Comparison of ENCODE assay signal across 9 cellular contexts in genomic region chrX:139759637-139760036, GRCh38. TPM values are rescaled to one million over a fixed set of nuclear protein-coding genes. Genes with fewer than 3 reads are reported as not detected.
DNase-seq lines count a peak whose midpoint lies in the region; ATAC-seq, FAIRE-seq and TF ChIP-seq lines count a peak whose summit lies in the region.
"Had no signal": no experiment of that assay in that cellular context is flagged by ENCODE, and none has a peak within 500 bp of the region (broad histone marks: within the 10 kb centered on the region; RNA-seq: fewer than 3 reads in every experiment).

No MANE protein-coding gene starts in this region.

- H3K36me3 ChIP-seq in astrocyte (ENCODE audit: insufficient read depth, low read length): no peaks in the 10 kb centered on the region
- H3K36me3 ChIP-seq in mesenchymal stem cell (ENCODE audit: control insufficient read depth in 1 of 2, insufficient read depth in 2 of 2, low read depth in 1 of 2, low read length in 2 of 2): peaks cover 0 to 8% of the 10 kb centered on the region in 2 experiments

- peaks cover 1% of the 10 kb centered on the region for H3K79me1 ChIP-seq in mesenchymal stem cell (replicated peaks; ENCODE audit: low read length, poor library complexity, severe bottlenecking)

- H3K27ac Mint-ChIP-seq in astrocyte (ENCODE audit: unreplicated experiment): no peak overlapping the region

- H3K36me3 Mint-ChIP-seq in astrocyte (ENCODE audit: low read depth, unreplicated experiment): peaks cover 2% of the 10 kb centered on the region

- no peak overlapping the region for H2BK5ac ChIP-seq in mesenchymal stem cell (ENCODE audit: low read depth, low read length, poor library complexity, severe bottlenecking)

- TF ChIP-seq POLR2A in lower leg skin (IDR thresholded peaks at IDR 0.05): no peak

- H4K8ac ChIP-seq in mesenchymal stem cell (ENCODE audit: low read length): no peak overlapping the region

- no peak overlapping the region for H3K23ac ChIP-seq in mesenchymal stem cell (ENCODE audit: low read length in 2 of 2)

- peak; percentile 54 for ATAC-seq in HG03159 (IDR thresholded peaks at IDR 0.05; ENCODE audit: unreplicated experiment)
- ATAC-seq in HG02571 (IDR thresholded peaks at IDR 0.05; ENCODE audit: unreplicated experiment): no peak
- no peak for ATAC-seq in GM19035 (IDR thresholded peaks at IDR 0.05; ENCODE audit: unreplicated experiment)

- no peak overlapping the region for H2BK12ac ChIP-seq in mesenchymal stem cell (ENCODE audit: low read length in 2 of 2)

- H3K4me1 Mint-ChIP-seq in astrocyte (ENCODE audit: low read depth, unreplicated experiment): no peaks in the 10 kb centered on the region

- H3K18ac ChIP-seq in mesenchymal stem cell (ENCODE audit: low read depth in 1 of 2, low read length in 2 of 2): no peak overlapping the region

- H3K4me3 Mint-ChIP-seq in astrocyte (ENCODE audit: unreplicated experiment): no peak overlapping the region

- H3K4me3 ChIP-seq in astrocyte (ENCODE audit: insufficient read depth, low read depth, low read length) (no peak overlapping the region), mesenchymal stem cell (ENCODE audit: insufficient read depth in 1 of 2, low read depth in 1 of 2, low read length in 2 of 2) (no peak overlapping the region), lower leg skin (ENCODE audit: low read depth, poor library complexity, severe bottlenecking) (no peak overlapping the region)
- H3K4me3 ChIP-seq: SK-N-MC had no signal

- no peak overlapping the region for H3K27ac ChIP-seq in astrocyte (ENCODE audit: low read depth, low read length)
- no peak overlapping the region for H3K27ac ChIP-seq in mesenchymal stem cell (ENCODE audit: low read length, poor library complexity, severe bottlenecking)
- H3K27ac ChIP-seq: SK-N-MC had no signal

- H2AFZ ChIP-seq in astrocyte (ENCODE audit: low read depth, low read length) (no peak overlapping the region), mesenchymal stem cell (ENCODE audit: low read depth, low read length) (no peak overlapping the region)

- no peak overlapping the region for H3K4ac ChIP-seq in mesenchymal stem cell (ENCODE audit: low read depth in 1 of 2, low read length in 2 of 2)

- FAIRE-seq in astrocyte (lab: Jason Lieb, UNC): peak; percentile 86

- no peak overlapping the region for H2BK15ac ChIP-seq in mesenchymal stem cell (ENCODE audit: low read depth, poor library complexity, severe bottlenecking)

- no peak overlapping the region for H3K9ac ChIP-seq in astrocyte (ENCODE audit: low read length)
- H3K9ac ChIP-seq in mesenchymal stem cell (ENCODE audit: low read length): no peak overlapping the region

- no peaks in the 10 kb centered on the region for H4K20me1 ChIP-seq in astrocyte (ENCODE audit: insufficient read depth, low read length)

- intact Hi-C loops in lower leg skin (cut with DNase I; ENCODE audit: low total_unique reads): loop anchor here (5.0 kb wide), 1 partner anchor 637 kb away; no protein-coding TSS in a partner anchor

- peaks cover 3% of the 10 kb centered on the region for H3K9me3 Mint-ChIP-seq in astrocyte (ENCODE audit: unreplicated experiment)

- DNase-seq in DMS153 treated with DMSO at 0.1 percent for 48 hours (lab: John Stamatoyannopoulos, UW; ENCODE audit: unreplicated experiment): peak; percentile 21
- DNase-seq in astrocyte (ENCODE audit: low read depth): no peak
- DNase-seq in mesenchymal stem cell: peak; percentile 27
- DNase-seq in lower leg skin (ENCODE audit: low spot score in 2 of 2): no peak
- no peak for DNase-seq in SKM-1 (lab: John Stamatoyannopoulos, UW; ENCODE audit: unreplicated experiment)

- WGBS in mesenchymal stem cell: 58% methylated on average over 2 of the region's 4 CpGs
- 64 to 88% methylated on average over 4 of the region's 4 CpGs for WGBS in lower leg skin, 2 donors

- H3K79me2 ChIP-seq in astrocyte (ENCODE audit: insufficient read depth, low read length): no peaks in the 10 kb centered on the region

- H3K4me2 ChIP-seq in astrocyte (ENCODE audit: low read length) (no peak overlapping the region), mesenchymal stem cell (ENCODE audit: low read length, poor library complexity, severe bottlenecking) (no peak overlapping the region)

- TF ChIP-seq CTCF in astrocyte (IDR thresholded peaks at IDR 0.05; ENCODE audit: insufficient read depth, low read depth, low read length): peak; percentile 56
- TF ChIP-seq CTCF in lower leg skin (IDR thresholded peaks at IDR 0.05): no peak

- H2BK120ac ChIP-seq in mesenchymal stem cell (ENCODE audit: low read depth, low read length): no peak overlapping the region

- H3K9me3 ChIP-seq in astrocyte (ENCODE audit: insufficient read depth, low read depth, low read length) (no peaks in the 10 kb centered on the region), mesenchymal stem cell (ENCODE audit: control insufficient read depth, low read length) (peaks cover 14% of the 10 kb centered on the region)

- H3K27me3 Mint-ChIP-seq in astrocyte (ENCODE audit: low read depth, unreplicated experiment): no peaks in the 10 kb centered on the region

- H3K14ac ChIP-seq in mesenchymal stem cell (ENCODE audit: low read length in 2 of 2): no peak overlapping the region

- H4K91ac ChIP-seq in mesenchymal stem cell (ENCODE audit: low read length): no peak overlapping the region

- H3K4me1 ChIP-seq in astrocyte (ENCODE audit: insufficient read depth, low read length) (no peaks in the 10 kb centered on the region), mesenchymal stem cell (ENCODE audit: control insufficient read depth, insufficient read depth, low read depth, low read length) (peaks cover 1% of the 10 kb centered on the region)

- H3K27me3 ChIP-seq in astrocyte (ENCODE audit: insufficient read depth, low read length) (no peaks in the 10 kb centered on the region), mesenchymal stem cell (ENCODE audit: control insufficient read depth in 1 of 2, insufficient read depth in 1 of 2, low read length in 2 of 2) (no peaks in the 10 kb centered on the region)

- no peak overlapping the region for H2AK5ac ChIP-seq in mesenchymal stem cell (ENCODE audit: low read length, severe bottlenecking)

RNA-seq across cellular contexts. Expression of gene MCF2, which starts 51.7 kb away (rescaled TPM):
- total RNA-seq in astrocyte (0.17 and 0.27 TPM in 2 replicates), lower leg skin (under 1 TPM in 1 of 4 donors, not detected in 3; 0.13 TPM)
- polyA plus RNA-seq in mesenchymal stem cell (2013, experiment 1 of 2): not detected
- 0.01 TPM for polyA plus RNA-seq in mesenchymal stem cell (2013, experiment 2 of 2)

Comparison
In these comparisons a context has a peak if more than half of its experiments do, and no peak if none do; other contexts are left out.
1. DNase-seq: peak in DMS153 treated with DMSO at 0.1 percent for 48 hours (single experiment) and mesenchymal stem cell (single experiment); none in astrocyte (single experiment), lower leg skin (0 of 2) and SKM-1 (single experiment).